ENCODE assay signal across 8 cellular contexts in the genomic region with DNA sequence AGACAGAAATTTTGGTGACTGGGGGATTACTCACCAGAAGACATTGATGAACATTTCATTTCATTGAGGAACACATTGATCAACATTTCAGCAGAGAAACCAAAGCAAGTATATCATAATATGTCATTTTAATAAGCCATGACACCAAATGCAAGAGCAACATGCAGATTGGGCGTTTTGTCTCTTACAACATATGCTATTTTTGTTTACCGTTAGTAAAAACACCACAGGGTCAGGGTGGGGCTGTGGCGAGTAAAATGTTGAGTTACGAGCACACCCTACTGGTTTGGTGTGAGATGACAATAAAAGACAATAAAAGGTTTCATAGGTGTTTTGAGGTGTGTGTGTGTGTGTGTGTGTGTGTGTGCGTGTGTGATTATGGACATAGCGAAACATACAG.
DNase-seq lines count a peak whose midpoint lies in the region; ATAC-seq and TF ChIP-seq lines count a peak whose summit lies in the region.

No MANE protein-coding gene starts in this region.

- no peaks in the 10 kb centered on the region for H3K36me3 ChIP-seq in adrenal gland (replicated peaks in 1 of 2)

- TF ChIP-seq CTCF in CD14-positive monocyte (IDR thresholded peaks at IDR 0.05) (peak; percentile 12), adrenal gland (IDR thresholded peaks at IDR 0.05) (peak in 3 of 6 experiments; percentile 7 to 24 (median 23))

- TF ChIP-seq POLR2A in adrenal gland (IDR thresholded peaks at IDR 0.05), result no peak

- H3K27me3 Mint-ChIP-seq in CD14-positive monocyte (ENCODE audit: low read depth in 3 of 3), result no peaks in the 10 kb centered on the region
- no peaks in the 10 kb centered on the region for H3K27me3 Mint-ChIP-seq in stimulated activated naive CD8-positive, alpha-beta T cell treated with anti-CD3 and anti-CD28 coated beads, Interleukin-15, amount 100 ng/mL, for 72 hours

- H3K27me3 ChIP-seq in adrenal gland, result no peaks in the 10 kb centered on the region

- no peaks in the 10 kb centered on the region for H3K9me3 ChIP-seq in adrenal gland (replicated peaks in 1 of 3)

- no peak overlapping the region for H3K27ac Mint-ChIP-seq in CD14-positive monocyte
- H3K27ac Mint-ChIP-seq in stimulated activated naive CD8-positive, alpha-beta T cell treated with anti-CD3 and anti-CD28 coated beads, Interleukin-15, amount 100 ng/mL, for 72 hours, result no peak overlapping the region

- no peak overlapping the region for H3K4me3 Mint-ChIP-seq in CD14-positive monocyte
- H3K4me3 Mint-ChIP-seq in stimulated activated naive CD8-positive, alpha-beta T cell treated with anti-CD3 and anti-CD28 coated beads, Interleukin-15, amount 100 ng/mL, for 72 hours, result no peak overlapping the region

- H3K4me1 ChIP-seq in adrenal gland (replicated peaks in 1 of 2), result peaks cover 11 to 13% of the 10 kb centered on the region in 2 donors

- no peak overlapping the region for H3K27ac ChIP-seq in adrenal gland

- intact Hi-C loops in CD14-positive monocyte (cut with micrococcal nuclease) (no loop called here), adrenal gland (cut with DNase I) (no loop called here)

- no peak for ATAC-seq in stimulated activated naive CD8-positive, alpha-beta T cell treated with anti-CD3 and anti-CD28 coated beads, Interleukin-15, amount 100 ng/mL, for 72 hours

- no peak overlapping the region for H3K4me3 ChIP-seq in adrenal gland

- H3K36me3 Mint-ChIP-seq in CD14-positive monocyte, result no peaks in the 10 kb centered on the region

- H3K9me3 Mint-ChIP-seq in CD14-positive monocyte, result peaks cover 0 to 4% (median 0%) of the 10 kb centered on the region in 7 donors
- no peaks in the 10 kb centered on the region for H3K9me3 Mint-ChIP-seq in stimulated activated naive CD8-positive, alpha-beta T cell treated with anti-CD3 and anti-CD28 coated beads, Interleukin-15, amount 100 ng/mL, for 72 hours

- 62 to 80% (median 71%) methylated on average over 6 of the region's 6 CpGs for WGBS in adrenal gland, 4 donors

- DNase-seq in CD14-positive monocyte (ENCODE audit: low spot score) (no peak), H4 (ENCODE audit: low spot score) (peak; percentile 61), RPMI7951 (ENCODE audit: low read depth) (peak; percentile 68), islet precursor cell (peak; percentile 56), NCI-H2171 (lab: John Stamatoyannopoulos, UW) (no peak), adrenal gland (no peak), GF-D8 (lab: John Stamatoyannopoulos, UW) (no peak)
- DNase-seq in stimulated activated naive CD8-positive, alpha-beta T cell treated with anti-CD3 and anti-CD28 coated beads, Interleukin-15, amount 100 ng/mL, for 72 hours, result no peak

- H3K4me1 Mint-ChIP-seq in CD14-positive monocyte, result no peaks in the 10 kb centered on the region
- no peaks in the 10 kb centered on the region for H3K4me1 Mint-ChIP-seq in stimulated activated naive CD8-positive, alpha-beta T cell treated with anti-CD3 and anti-CD28 coated beads, Interleukin-15, amount 100 ng/mL, for 72 hours

Comparison
In these comparisons a context has a peak if more than half of its experiments do, and no peak if none do; other contexts are left out.
1. DNase-seq: peak in H4 (single experiment), RPMI7951 (single experiment) and islet precursor cell (single experiment); none in CD14-positive monocyte (single experiment), NCI-H2171 (single experiment), adrenal gland (0 of 7), GF-D8 (single experiment) and stimulated activated naive CD8-positive, alpha-beta T cell treated with anti-CD3 and anti-CD28 coated beads, Interleukin-15, amount 100 ng/mL, for 72 hours (0 of 2).